In genomic region chr1:100377590-100378361, GRCh38 we compare ENCODE assay signal across 9 cellular contexts. TPM values are rescaled to one million over a fixed set of nuclear protein-coding genes. Genes with fewer than 3 reads are reported as not detected.
DNase-seq lines count a peak whose midpoint lies in the region; ATAC-seq, FAIRE-seq and TF ChIP-seq lines count a peak whose summit lies in the region.
"Had no signal": no experiment of that assay in that cellular context is flagged by ENCODE, and none has a peak within 500 bp of the region (broad histone marks: within the 10 kb centered on the region; RNA-seq: fewer than 3 reads in every experiment).

No MANE protein-coding gene starts in this region.

- FAIRE-seq in H54 (lab: Jason Lieb, UNC) (peak; percentile 33), frontal cortex (lab: Jason Lieb, UNC) (no peak)

- peaks cover 57% of the 10 kb centered on the region for H3K4me1 Mint-ChIP-seq in activated T-cell treated with anti-CD3 and anti-CD28 coated beads, Interleukin-2, amount 50 U/mL, for 72 hours (ENCODE audit: low read depth)
- H3K4me1 Mint-ChIP-seq in stimulated activated effector memory CD8-positive, alpha-beta T cell treated with anti-CD3 and anti-CD28 coated beads, Interleukin-12 subunit alpha, Interleukin-12 subunit beta, amount 100 ng/mL, for 72 hours = peaks cover 50% of the 10 kb centered on the region

- TF ChIP-seq POLR2A in H54 (IDR thresholded peaks at IDR 0.05; ENCODE audit: low read depth, low read length) = no peak

- H3K4me3 Mint-ChIP-seq in activated T-cell treated with anti-CD3 and anti-CD28 coated beads, Interleukin-2, amount 50 U/mL, for 72 hours = peak overlapping the region; percentile 60 to 83
- H3K4me3 Mint-ChIP-seq in stimulated activated effector memory CD8-positive, alpha-beta T cell treated with anti-CD3 and anti-CD28 coated beads, Interleukin-12 subunit alpha, Interleukin-12 subunit beta, amount 100 ng/mL, for 72 hours = no peak overlapping the region

- DNase-seq in activated T-cell treated with anti-CD3 and anti-CD28 coated beads, Interleukin-2, amount 50 U/mL, for 72 hours = no peak
- no peak for DNase-seq in activated T-cell treated with anti-CD3 and anti-CD28 coated beads, Interleukin-2, amount 50 U/mL, for 48 hours
- no peak for DNase-seq in H54 (ENCODE audit: insufficient read length, low spot score)
- DNase-seq in stimulated activated effector memory CD8-positive, alpha-beta T cell treated with anti-CD3 and anti-CD28 coated beads, Interleukin-12 subunit alpha, Interleukin-12 subunit beta, amount 100 ng/mL, for 72 hours (ENCODE audit: low spot score in 2 of 2) = no peak
- no peak for DNase-seq in frontal cortex (ENCODE audit: low spot score in 2 of 2)
- DNase-seq in effector CD4-positive, alpha-beta T cell = no peak
- DNase-seq in NCI-H69 (lab: John Stamatoyannopoulos, UW) = no peak
- DNase-seq: SHP77 treated with DMSO at 0.1 percent for 48 hours had no signal

- H3K27me3 Mint-ChIP-seq in activated T-cell treated with anti-CD3 and anti-CD28 coated beads, Interleukin-2, amount 50 U/mL, for 72 hours (ENCODE audit: low read depth) = peaks cover 7% of the 10 kb centered on the region

- ATAC-seq in activated T-cell treated with anti-CD3 and anti-CD28 coated beads, Interleukin-2, amount 50 U/mL, for 72 hours (replicated peaks in 1 of 2) = peak; percentile 90 to 91
- peak; percentile 96 for ATAC-seq in HG03460 (IDR thresholded peaks at IDR 0.05; ENCODE audit: unreplicated experiment)
- peak; percentile 97 for ATAC-seq in stimulated activated effector memory CD8-positive, alpha-beta T cell treated with anti-CD3 and anti-CD28 coated beads, Interleukin-12 subunit alpha, Interleukin-12 subunit beta, amount 100 ng/mL, for 72 hours

- peaks cover 18 to 29% of the 10 kb centered on the region in 2 donors for H3K36me3 Mint-ChIP-seq in activated T-cell treated with anti-CD3 and anti-CD28 coated beads, Interleukin-2, amount 50 U/mL, for 72 hours (ENCODE audit: insufficient read depth in 2 of 2)
- H3K36me3 Mint-ChIP-seq in stimulated activated effector memory CD8-positive, alpha-beta T cell treated with anti-CD3 and anti-CD28 coated beads, Interleukin-12 subunit alpha, Interleukin-12 subunit beta, amount 100 ng/mL, for 72 hours = peaks cover 49% of the 10 kb centered on the region

- peak overlapping the region; percentile 84 for H3K27ac Mint-ChIP-seq in activated T-cell treated with anti-CD3 and anti-CD28 coated beads, Interleukin-2, amount 50 U/mL, for 72 hours
- H3K27ac Mint-ChIP-seq in stimulated activated effector memory CD8-positive, alpha-beta T cell treated with anti-CD3 and anti-CD28 coated beads, Interleukin-12 subunit alpha, Interleukin-12 subunit beta, amount 100 ng/mL, for 72 hours = no peak overlapping the region

- peaks cover 0 to 5% of the 10 kb centered on the region in 2 donors for H3K9me3 Mint-ChIP-seq in activated T-cell treated with anti-CD3 and anti-CD28 coated beads, Interleukin-2, amount 50 U/mL, for 72 hours
- H3K9me3 Mint-ChIP-seq in stimulated activated effector memory CD8-positive, alpha-beta T cell treated with anti-CD3 and anti-CD28 coated beads, Interleukin-12 subunit alpha, Interleukin-12 subunit beta, amount 100 ng/mL, for 72 hours = no peaks in the 10 kb centered on the region

RNA-seq across cellular contexts. Expression of gene CDC14A, which starts 25.5 kb away (rescaled TPM):
- 10 to 100 TPM; 17.8 to 24.1 TPM for total RNA-seq in activated T-cell treated with anti-CD3 and anti-CD28 coated beads, Interleukin-2, amount 50 U/mL, for 72 hours
- total RNA-seq in frontal cortex = 2.9 TPM
